In the genomic region with DNA sequence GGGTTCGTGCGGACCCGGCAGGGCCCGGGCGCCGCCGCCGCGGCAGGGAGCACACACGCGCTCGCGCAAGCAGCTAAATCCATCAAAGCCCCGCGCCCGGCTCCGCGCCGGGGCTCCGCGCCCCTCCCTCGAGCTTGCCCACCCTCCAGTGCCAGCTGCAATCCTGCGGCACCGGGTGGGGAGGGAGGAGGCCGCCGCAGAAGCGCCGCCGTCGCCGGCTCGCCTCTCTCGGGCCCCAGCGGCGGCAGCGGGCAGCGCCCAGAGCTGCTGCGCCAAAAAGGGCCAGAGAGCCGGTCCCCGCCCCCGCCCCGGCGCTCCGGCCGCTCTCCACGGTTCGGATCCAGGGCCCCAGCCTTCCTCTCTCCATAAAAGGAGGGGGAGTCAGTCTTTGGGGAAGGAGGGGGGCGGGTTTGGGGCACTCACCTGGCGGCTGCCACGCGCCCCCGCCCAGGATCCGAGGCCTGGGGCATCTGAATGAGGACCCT, we compare ENCODE assay signal across 1 cellular context.
TF ChIP-seq lines count a peak whose summit lies in the region.

No MANE protein-coding gene starts in this region.

TF ChIP-seq in endothelial cell of umbilical vein, 7 proteins besides CTCF, POLR2A, EP300 and RAD21:
- no peak for TF ChIP-seq JUN (IDR thresholded peaks at IDR 0.05; ENCODE audit: borderline replicate concordance, insufficient read depth, insufficient read length, low read depth)
- no peak for TF ChIP-seq POLR2AphosphoS5 (IDR thresholded peaks at IDR 0.05; ENCODE audit: insufficient read depth, low read depth, low read length)
- no peak for TF ChIP-seq EZH2 (IDR thresholded peaks at IDR 0.05; ENCODE audit: borderline replicate concordance, low read depth, low read length, severe bottlenecking)
- no peak for TF ChIP-seq GATA2 (IDR thresholded peaks at IDR 0.05; ENCODE audit: insufficient read depth, insufficient read length, low read depth, low read length)
- TF ChIP-seq, protein P1, sequence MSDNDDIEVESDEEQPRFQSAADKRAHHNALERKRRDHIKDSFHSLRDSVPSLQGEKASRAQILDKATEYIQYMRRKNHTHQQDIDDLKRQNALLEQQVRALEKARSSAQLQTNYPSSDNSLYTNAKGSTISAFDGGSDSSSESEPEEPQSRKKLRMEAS (IDR thresholded peaks at IDR 0.05; ENCODE audit: insufficient read depth, insufficient read length), result no peak
- no peak for TF ChIP-seq MYC (IDR thresholded peaks at IDR 0.05; ENCODE audit: low read depth, low read length)
- no peak for TF ChIP-seq FOS (IDR thresholded peaks at IDR 0.05; ENCODE audit: borderline replicate concordance, insufficient read depth, low read length)
